ENCODE assay signal across 1 cellular context in genomic region chr1:201461193-201461657, GRCh38.
TF ChIP-seq lines count a peak whose summit lies in the region.

No MANE protein-coding gene starts in this region.

TF ChIP-seq in H1, 55 proteins besides CTCF, POLR2A, EP300 and RAD21:
- TF ChIP-seq ASH2L (IDR thresholded peaks at IDR 0.05; ENCODE audit: low read length) (no peak), KDM4A (IDR thresholded peaks at IDR 0.05; ENCODE audit: low read depth, low read length, severe bottlenecking) (no peak), RBBP5 (IDR thresholded peaks at IDR 0.05; ENCODE audit: borderline replicate concordance, low read depth, low read length) (no peak), BACH1 (IDR thresholded peaks at IDR 0.05; ENCODE audit: low read length) (no peak), CTBP2 (IDR thresholded peaks at IDR 0.05; ENCODE audit: borderline replicate concordance, insufficient read depth, insufficient read length, low read length) (no peak)
